Comparison of ENCODE assay signal across 8 cellular contexts in genomic region chr7:101172854-101173751, GRCh38. TPM values are rescaled to one million over a fixed set of nuclear protein-coding genes. Genes with fewer than 3 reads are reported as not detected.
DNase-seq lines count a peak whose midpoint lies in the region; ATAC-seq and TF ChIP-seq lines count a peak whose summit lies in the region.

No MANE protein-coding gene starts in this region.

- TF ChIP-seq CTCF in A673 (conservative IDR thresholded peaks at IDR 0.05; ENCODE audit: low read depth, low read length) (no peak), RWPE1 (conservative IDR thresholded peaks at IDR 0.05; ENCODE audit: low read depth) (no peak), parathyroid adenoma (IDR thresholded peaks at IDR 0.05) (no peak), tibial nerve (IDR thresholded peaks at IDR 0.05) (no peak)

- BruUV-seq in A673 (replicated peaks; lab: Mats Ljungman, UMichigan), result no TSS peak

- H3K4me1 ChIP-seq in A673 (ENCODE audit: insufficient read depth, low read length, poor library complexity, severe bottlenecking) (peaks cover 39% of the 10 kb centered on the region), parathyroid adenoma (peaks cover 12% of the 10 kb centered on the region), tibial nerve (peaks cover 0 to 51% (median 27%) of the 10 kb centered on the region in 4 donors)

- 1% methylated on average over 31 to 49 of the region's 53 CpGs for WGBS in tibial nerve, 2 donors

- peaks cover 59% of the 10 kb centered on the region for H3K27me3 ChIP-seq in A673 (replicated peaks; ENCODE audit: insufficient read depth, low read depth, low read length, poor library complexity)
- peaks cover 34% of the 10 kb centered on the region for H3K27me3 ChIP-seq in parathyroid adenoma (ENCODE audit: control insufficient read depth, insufficient read depth, low read length)
- peaks cover 3 to 100% of the 10 kb centered on the region in 2 donors for H3K27me3 ChIP-seq in tibial nerve

- POLR2A ChIA-PET in A673 (lab: Charles Lee; ENCODE audit: low non-redundant PET), result no interaction called here
- POLR2A ChIA-PET in RWPE1 (lab: Yijun Ruan, JAX; ENCODE audit: low non-redundant PET), result interaction anchor here (0.9 to 1.0 kb wide), 2 partner anchors 9 to 35 kb away, joined by 3 to 5 read pairs; no protein-coding TSS in a partner anchor

- peak overlapping the region; percentile 36 for H3K4me3 ChIP-seq in A673 (ENCODE audit: low read depth, low read length, poor library complexity, severe bottlenecking)
- H3K4me3 ChIP-seq in parathyroid adenoma (ENCODE audit: low read depth, low read length), result no peak overlapping the region
- H3K4me3 ChIP-seq in tibial nerve, result peak overlapping the region in 1 of 4 donors; percentile 34

- CTCF ChIA-PET in A673 (lab: Charles Lee), result interaction anchor here (0.9 to 1.1 kb wide), 2 partner anchors 19 to 29 kb away, joined by 5 to 10 read pairs; no protein-coding TSS in a partner anchor
- CTCF ChIA-PET in RWPE1 (lab: Yijun Ruan, JAX), result interaction anchor here (1.3 to 1.5 kb wide), 2 partner anchors 20 to 29 kb away, joined by 4 read pairs; no protein-coding TSS in a partner anchor

- H3K36me3 ChIP-seq in A673 (ENCODE audit: insufficient read depth, low read length, poor library complexity, severe bottlenecking) (no peaks in the 10 kb centered on the region), parathyroid adenoma (ENCODE audit: control insufficient read depth, insufficient read depth, low read length) (no peaks in the 10 kb centered on the region), tibial nerve (no peaks in the 10 kb centered on the region)

- H3K27ac ChIP-seq in A673 (ENCODE audit: low read depth, low read length, poor library complexity, severe bottlenecking), result no peak overlapping the region
- peak overlapping the region; percentile 32; the same call in 1 of the 2 replicates for H3K27ac ChIP-seq in RWPE1
- no peak overlapping the region for H3K27ac ChIP-seq in parathyroid adenoma
- no peak overlapping the region for H3K27ac ChIP-seq in tibial nerve

- DNase-seq in A673 (ENCODE audit: low spot score), result peak; percentile 83
- peak; percentile 90 for DNase-seq in H4 (ENCODE audit: low spot score)
- DNase-seq in RWPE1 (ENCODE audit: low spot score), result peak; percentile 69
- peak; percentile 68 for DNase-seq in fibroblast of peridontal ligament (ENCODE audit: extremely low read depth)
- no peak for DNase-seq in superior temporal gyrus (ENCODE audit: extremely low spot score)
- DNase-seq in tibial nerve (ENCODE audit: low spot score in 2 of 2), result no peak

- no peak for TF ChIP-seq EP300 in tibial nerve (IDR thresholded peaks at IDR 0.05)

- no peak for TF ChIP-seq POLR2A in tibial nerve (IDR thresholded peaks at IDR 0.05)

- H3K79me2 ChIP-seq in parathyroid adenoma, result no peaks in the 10 kb centered on the region

- no peak for ATAC-seq in HG02973 (IDR thresholded peaks at IDR 0.05; ENCODE audit: unreplicated experiment)

- peak overlapping the region; percentile 18 for H3K4me2 ChIP-seq in parathyroid adenoma (ENCODE audit: low read length)

- H3K9ac ChIP-seq in parathyroid adenoma, result no peak overlapping the region

- H3K9me3 ChIP-seq in A673 (ENCODE audit: low read depth, low read length, poor library complexity, severe bottlenecking) (no peaks in the 10 kb centered on the region), parathyroid adenoma (ENCODE audit: control insufficient read depth, low read length) (no peaks in the 10 kb centered on the region), tibial nerve (no peaks in the 10 kb centered on the region)

- intact Hi-C loops in A673 (cut with micrococcal nuclease; ENCODE audit: unreplicated experiment), result loop anchor here (10.0 kb wide), 1 partner anchor 78 kb away; no protein-coding TSS in a partner anchor

- peak overlapping the region; percentile 36 for H2AFZ ChIP-seq in parathyroid adenoma

RNA-seq across cellular contexts. Expression of gene NAT16, which starts 7.0 kb away (rescaled TPM):
- not detected in 2 replicates for total RNA-seq in A673 (2021)
- total RNA-seq in H4 (2014; rRNA removed; shearing (Covaris generic)), result not detected in 2 replicates
- total RNA-seq in tibial nerve, result not detected

RNA-seq across cellular contexts. Expression of gene VGF, which starts 7.7 kb away (rescaled TPM):
- total RNA-seq in A673 (2021) (14.4 and 16.0 TPM in 2 replicates), tibial nerve (1 to 10 TPM in 1 of 4 donors, not detected in 3; 1.0 TPM)
- 3.6 and 7.1 TPM in 2 replicates for total RNA-seq in H4 (2014; rRNA removed; shearing (Covaris generic))

RNA-seq across cellular contexts. Expression of gene AP1S1, which starts 18.8 kb away (rescaled TPM):
- total RNA-seq in A673 (2021), result 71.3 and 79.0 TPM in 2 replicates
- 148 and 186 TPM in 2 replicates for total RNA-seq in H4 (2014; rRNA removed; shearing (Covaris generic))
- 10 to 100 TPM; 14.5 to 35.4 (median 22.7) TPM for total RNA-seq in tibial nerve

RNA-seq across cellular contexts. Expression of gene MOGAT3, which starts 27.7 kb away (rescaled TPM):
- total RNA-seq in A673 (2021) (not detected in 2 replicates), tibial nerve (not detected)
- not detected in 2 replicates for total RNA-seq in H4 (2014; rRNA removed; shearing (Covaris generic))

RNA-seq across cellular contexts. Expression of gene PLOD3, which starts 44.3 kb away (rescaled TPM):
- 77.0 and 84.1 TPM in 2 replicates for total RNA-seq in A673 (2021)
- 32.7 and 41.3 TPM in 2 replicates for total RNA-seq in H4 (2014; rRNA removed; shearing (Covaris generic))
- 10 to 100 TPM; 42.8 to 82.2 (median 57.8) TPM for total RNA-seq in tibial nerve

Comparison
In these comparisons a context has a peak if more than half of its experiments do, and no peak if none do; other contexts are left out.
1. DNase-seq: peak in A673 (single experiment), H4 (single experiment), RWPE1 (single experiment) and fibroblast of peridontal ligament (single experiment); none in superior temporal gyrus (single experiment) and tibial nerve (0 of 2).